In the genomic region with DNA sequence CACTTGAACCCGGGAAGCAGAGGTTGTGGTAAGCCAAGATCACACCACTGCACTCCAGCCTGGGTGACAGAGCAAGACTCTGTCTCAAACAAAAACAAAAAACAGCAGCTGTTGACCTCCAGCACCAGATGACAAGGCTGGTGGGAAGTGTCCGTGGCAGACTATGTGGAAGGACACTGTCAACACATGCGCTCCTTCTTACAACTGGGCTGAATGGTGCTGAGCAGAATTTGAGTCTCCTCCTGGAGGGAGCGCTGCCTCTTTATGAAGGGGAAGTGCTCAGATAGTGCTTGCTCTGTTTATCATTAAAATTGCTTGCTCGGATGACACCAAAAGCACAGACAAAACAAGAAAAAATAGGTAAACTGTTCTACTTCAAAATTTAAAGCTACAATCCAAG, we compare ENCODE assay signal across 22 cellular contexts. TPM values are rescaled to one million over a fixed set of nuclear protein-coding genes. Genes with fewer than 3 reads are reported as not detected.
"Had no signal": no experiment of that assay in that cellular context is flagged by ENCODE, and none has a peak within 500 bp of the region (broad histone marks: within the 10 kb centered on the region; RNA-seq: fewer than 3 reads in every experiment).

No MANE protein-coding gene starts in this region.

- H3K4me3 ChIP-seq: body of pancreas, gastroesophageal sphincter, heart right ventricle, left ventricle myocardium inferior, thyroid gland had no signal

- H3K36me3 ChIP-seq: thyroid gland had no signal

- H3K27me3 Mint-ChIP-seq: activated CD4-positive, alpha-beta T cell treated with anti-CD3 and anti-CD28 coated beads for 36 hours; activated naive CD8-positive, alpha-beta T cell treated with anti-CD3 and anti-CD28 coated beads, Interleukin-2, amount 10 ng/mL, durations not matched to agents 7 days and 5 days had no signal

- H3K9me3 ChIP-seq: body of pancreas, gastroesophageal sphincter, heart right ventricle, left ventricle myocardium inferior, thyroid gland had no signal

- H3K27ac ChIP-seq: body of pancreas, parathyroid adenoma, thyroid gland had no signal

- H2AFZ ChIP-seq: parathyroid adenoma had no signal

- H3K9ac ChIP-seq: parathyroid adenoma had no signal

- DNase-seq: activated CD4-positive, alpha-beta T cell treated with anti-CD3 and anti-CD28 coated beads for 36 hours; activated CD4-positive, alpha-beta T cell treated with anti-CD3 and anti-CD28 coated beads, Interleukin-2, amount 50 U/mL, for 48 hours; activated gamma-delta T cell treated with Interleukin-2 at 50 U/mL for 16 hours; activated naive CD8-positive, alpha-beta T cell treated with anti-CD3 and anti-CD28 coated beads, Interleukin-2, amount 10 ng/mL, durations not matched to agents 7 days and 5 days; activated T-cell treated with anti-CD3 and anti-CD28 coated beads for 4 hours; body of pancreas; central memory CD4-positive, alpha-beta T cell; erythroblast; heart right ventricle; kidney glomerular epithelial cell; left ventricle myocardium inferior; mammary epithelial cell; midbrain; stimulated activated naive CD4-positive, alpha-beta T cell had no signal

- H3K27me3 ChIP-seq: body of pancreas, gastroesophageal sphincter, heart right ventricle, thyroid gland had no signal

- H3K79me2 ChIP-seq: parathyroid adenoma had no signal

- H3K27ac Mint-ChIP-seq: activated CD4-positive, alpha-beta T cell treated with anti-CD3 and anti-CD28 coated beads for 36 hours; activated naive CD8-positive, alpha-beta T cell treated with anti-CD3 and anti-CD28 coated beads, Interleukin-2, amount 10 ng/mL, durations not matched to agents 7 days and 5 days; activated T-helper 1 cell treated with anti-CD3 and anti-CD28 coated beads, Interleukin-12 subunit alpha, Interleukin-12 subunit beta, Interleukin-2, Interleukin-4 antibody, amounts not matched to agents 30 ng/mL and 10 ng/mL and 1 ng/mL, durations not matched to agents 14 hours and 24 hours and 36 hours; T-helper 2 cell treated with Interferon-gamma antibody and Interleukin-4, amounts not matched to agents 5 μg/mL and 100 μg/mL, for 36 hours; WTC11 had no signal

- H3K9me3 Mint-ChIP-seq: activated naive CD8-positive, alpha-beta T cell treated with anti-CD3 and anti-CD28 coated beads, Interleukin-2, amount 10 ng/mL, durations not matched to agents 7 days and 5 days; activated T-helper 1 cell treated with anti-CD3 and anti-CD28 coated beads, Interleukin-12 subunit alpha, Interleukin-12 subunit beta, Interleukin-2, Interleukin-4 antibody, amounts not matched to agents 30 ng/mL and 10 ng/mL and 1 ng/mL, durations not matched to agents 14 hours and 24 hours and 36 hours; T-helper 2 cell treated with Interferon-gamma antibody and Interleukin-4, amounts not matched to agents 5 μg/mL and 100 μg/mL, for 36 hours; WTC11 had no signal

- ATAC-seq: activated CD4-positive, alpha-beta T cell treated with anti-CD3 and anti-CD28 coated beads for 36 hours; body of pancreas; gastroesophageal sphincter; heart right ventricle; sciatic nerve; WTC11 had no signal

- H3K4me3 Mint-ChIP-seq: activated CD4-positive, alpha-beta T cell treated with anti-CD3 and anti-CD28 coated beads for 36 hours; activated T-helper 1 cell treated with anti-CD3 and anti-CD28 coated beads, Interleukin-12 subunit alpha, Interleukin-12 subunit beta, Interleukin-2, Interleukin-4 antibody, amounts not matched to agents 30 ng/mL and 10 ng/mL and 1 ng/mL, durations not matched to agents 14 hours and 24 hours and 36 hours; T-helper 2 cell treated with Interferon-gamma antibody and Interleukin-4, amounts not matched to agents 5 μg/mL and 100 μg/mL, for 36 hours; WTC11 had no signal

- H3K36me3 Mint-ChIP-seq: activated naive CD8-positive, alpha-beta T cell treated with anti-CD3 and anti-CD28 coated beads, Interleukin-2, amount 10 ng/mL, durations not matched to agents 7 days and 5 days; WTC11 had no signal

RNA-seq across cellular contexts. Expression of a gene that starts 9.2 kb away (rescaled TPM):
- total RNA-seq: activated CD4-positive, alpha-beta T cell treated with anti-CD3 and anti-CD28 coated beads for 36 hours; left ventricle myocardium inferior; mammary epithelial cell; urinary bladder had no signal
- polyA plus RNA-seq: mammary epithelial cell had no signal

RNA-seq across cellular contexts. Expression of a gene that starts 18.3 kb away (rescaled TPM):
- total RNA-seq: activated T-helper 1 cell treated with anti-CD3 and anti-CD28 coated beads, Interleukin-12 subunit alpha, Interleukin-12 subunit beta, Interleukin-2, Interleukin-4 antibody, amounts not matched to agents 30 ng/mL and 10 ng/mL and 1 ng/mL, durations not matched to agents 14 hours and 24 hours and 36 hours; gastroesophageal sphincter; urinary bladder; WTC11 had no signal
- polyA plus RNA-seq: urinary bladder had no signal
